Comparison of ENCODE assay signal across 1 cellular context in the genomic region with DNA sequence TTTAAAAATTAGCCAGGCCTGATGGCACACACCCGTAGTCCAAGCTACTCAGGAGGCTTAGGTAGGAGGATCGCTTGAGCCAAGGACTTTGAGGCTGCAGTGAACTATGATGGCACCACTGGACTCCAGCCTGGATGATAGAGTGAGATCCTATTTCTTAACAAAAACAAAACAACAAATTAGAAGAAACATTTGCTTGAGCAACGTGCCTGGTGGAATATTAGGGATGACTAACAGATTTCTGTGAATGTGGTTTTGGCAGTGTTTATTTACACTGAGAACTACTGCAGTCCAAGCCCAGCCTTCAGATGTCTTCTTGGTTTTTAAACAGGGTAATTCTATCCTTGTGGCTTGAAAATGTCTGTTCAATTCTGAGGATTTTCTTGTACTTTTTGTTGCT.
TF ChIP-seq lines count a peak whose summit lies in the region.

No MANE protein-coding gene starts in this region.

TF ChIP-seq in HEK293, 187 proteins besides CTCF, POLR2A, EP300 and RAD21 (continued from another document):
- TF ChIP-seq ZNF629 (tag by site-specific recombination; IDR thresholded peaks at IDR 0.05) = 0 out of 2 replicates have a peak, but pooled peaks have one; percentile 60
- no peak for TF ChIP-seq ZNF768 (tag by site-specific recombination; IDR thresholded peaks at IDR 0.05)
- TF ChIP-seq ZNF2 (tag by site-specific recombination; IDR thresholded peaks at IDR 0.05) = no peak
- TF ChIP-seq ZNF561 (tag by site-specific recombination; IDR thresholded peaks at IDR 0.05; ENCODE audit: borderline replicate concordance) = 0 out of 2 replicates have a peak, but pooled peaks have one; percentile 20
- 0 out of 2 replicates have a peak, but pooled peaks have one; percentile 35 for TF ChIP-seq ZNF548 (tag by site-specific recombination; IDR thresholded peaks at IDR 0.05)
- no peak for TF ChIP-seq BCL11B (tag by site-specific recombination; IDR thresholded peaks at IDR 0.05; ENCODE audit: low read depth)
- TF ChIP-seq ZNF311 (tag by site-specific recombination; IDR thresholded peaks at IDR 0.05; ENCODE audit: borderline replicate concordance) = no peak
- no peak for TF ChIP-seq ZNF366 (tag by site-specific recombination; conservative IDR thresholded peaks at IDR 0.05)
- TF ChIP-seq, protein P1, sequence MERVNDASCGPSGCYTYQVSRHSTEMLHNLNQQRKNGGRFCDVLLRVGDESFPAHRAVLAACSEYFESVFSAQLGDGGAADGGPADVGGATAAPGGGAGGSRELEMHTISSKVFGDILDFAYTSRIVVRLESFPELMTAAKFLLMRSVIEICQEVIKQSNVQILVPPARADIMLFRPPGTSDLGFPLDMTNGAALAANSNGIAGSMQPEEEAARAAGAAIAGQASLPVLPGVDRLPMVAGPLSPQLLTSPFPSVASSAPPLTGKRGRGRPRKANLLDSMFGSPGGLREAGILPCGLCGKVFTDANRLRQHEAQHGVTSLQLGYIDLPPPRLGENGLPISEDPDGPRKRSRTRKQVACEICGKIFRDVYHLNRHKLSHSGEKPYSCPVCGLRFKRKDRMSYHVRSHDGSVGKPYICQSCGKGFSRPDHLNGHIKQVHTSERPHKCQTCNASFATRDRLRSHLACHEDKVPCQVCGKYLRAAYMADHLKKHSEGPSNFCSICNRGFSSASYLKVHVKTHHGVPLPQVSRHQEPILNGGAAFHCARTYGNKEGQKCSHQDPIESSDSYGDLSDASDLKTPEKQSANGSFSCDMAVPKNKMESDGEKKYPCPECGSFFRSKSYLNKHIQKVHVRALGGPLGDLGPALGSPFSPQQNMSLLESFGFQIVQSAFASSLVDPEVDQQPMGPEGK (tag by site-specific recombination; IDR thresholded peaks at IDR 0.05) = no peak
- TF ChIP-seq ZNF658 (tag by site-specific recombination; IDR thresholded peaks at IDR 0.05) = no peak
- no peak for TF ChIP-seq ZNF426 (tag by site-specific recombination; IDR thresholded peaks at IDR 0.05)
- TF ChIP-seq ZNF341 (tag by site-specific recombination; IDR thresholded peaks at IDR 0.05; ENCODE audit: low read depth) = no peak
- peak; percentile 48; the same call in 1 of the 2 replicates for TF ChIP-seq ZNF600 (tag by site-specific recombination; IDR thresholded peaks at IDR 0.05)
- no peak for TF ChIP-seq ZNF121 (tag by site-specific recombination; IDR thresholded peaks at IDR 0.05)
- no peak for TF ChIP-seq REPIN1 (tag by site-specific recombination; IDR thresholded peaks at IDR 0.05; ENCODE audit: low read depth)
- TF ChIP-seq, protein P2, sequence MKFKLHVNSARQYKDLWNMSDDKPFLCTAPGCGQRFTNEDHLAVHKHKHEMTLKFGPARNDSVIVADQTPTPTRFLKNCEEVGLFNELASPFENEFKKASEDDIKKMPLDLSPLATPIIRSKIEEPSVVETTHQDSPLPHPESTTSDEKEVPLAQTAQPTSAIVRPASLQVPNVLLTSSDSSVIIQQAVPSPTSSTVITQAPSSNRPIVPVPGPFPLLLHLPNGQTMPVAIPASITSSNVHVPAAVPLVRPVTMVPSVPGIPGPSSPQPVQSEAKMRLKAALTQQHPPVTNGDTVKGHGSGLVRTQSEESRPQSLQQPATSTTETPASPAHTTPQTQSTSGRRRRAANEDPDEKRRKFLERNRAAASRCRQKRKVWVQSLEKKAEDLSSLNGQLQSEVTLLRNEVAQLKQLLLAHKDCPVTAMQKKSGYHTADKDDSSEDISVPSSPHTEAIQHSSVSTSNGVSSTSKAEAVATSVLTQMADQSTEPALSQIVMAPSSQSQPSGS (tag by site-specific recombination; IDR thresholded peaks at IDR 0.05; ENCODE audit: low read depth) = no peak
- no peak for TF ChIP-seq ZSCAN23 (tag by site-specific recombination; IDR thresholded peaks at IDR 0.05)
- TF ChIP-seq ZNF623 (tag by site-specific recombination; IDR thresholded peaks at IDR 0.05) = no peak
- no peak for TF ChIP-seq YY1 (tag by site-specific recombination; IDR thresholded peaks at IDR 0.05)
- TF ChIP-seq SALL2 (tag by site-specific recombination; IDR thresholded peaks at IDR 0.05; ENCODE audit: borderline replicate concordance) = no peak
- TF ChIP-seq ZNF18 (tag by site-specific recombination; IDR thresholded peaks at IDR 0.05) = no peak
- TF ChIP-seq EGR2 (tag by site-specific recombination; IDR thresholded peaks at IDR 0.05; ENCODE audit: low read depth) = no peak
- no peak for TF ChIP-seq KLF7 (tag by site-specific recombination; IDR thresholded peaks at IDR 0.05; ENCODE audit: borderline replicate concordance)
- TF ChIP-seq ZNF362 (tag by site-specific recombination; IDR thresholded peaks at IDR 0.05) = no peak
- no peak for TF ChIP-seq ZNF501 (tag by site-specific recombination; IDR thresholded peaks at IDR 0.05)
- TF ChIP-seq ZNF585B (tag by site-specific recombination; IDR thresholded peaks at IDR 0.05) = no peak
- no peak for TF ChIP-seq ZNF302 (tag by site-specific recombination; IDR thresholded peaks at IDR 0.05; ENCODE audit: low read depth)
